ENCODE assay signal across 1 cellular context in genomic region chr1:20477355-20478071, GRCh38.
TF ChIP-seq lines count a peak whose summit lies in the region.

No MANE protein-coding gene starts in this region.

TF ChIP-seq in GM23338, 12 proteins besides CTCF, POLR2A, EP300 and RAD21:
- TF ChIP-seq ZNF462 (CRISPR knock-in tag; IDR thresholded peaks at IDR 0.05), result no peak
- no peak for TF ChIP-seq ETS1 (IDR thresholded peaks at IDR 0.05)
- no peak for TF ChIP-seq EZH2 (IDR thresholded peaks at IDR 0.05; ENCODE audit: low read depth, unreplicated experiment)
